ENCODE assay signal across 8 cellular contexts in the genomic region with DNA sequence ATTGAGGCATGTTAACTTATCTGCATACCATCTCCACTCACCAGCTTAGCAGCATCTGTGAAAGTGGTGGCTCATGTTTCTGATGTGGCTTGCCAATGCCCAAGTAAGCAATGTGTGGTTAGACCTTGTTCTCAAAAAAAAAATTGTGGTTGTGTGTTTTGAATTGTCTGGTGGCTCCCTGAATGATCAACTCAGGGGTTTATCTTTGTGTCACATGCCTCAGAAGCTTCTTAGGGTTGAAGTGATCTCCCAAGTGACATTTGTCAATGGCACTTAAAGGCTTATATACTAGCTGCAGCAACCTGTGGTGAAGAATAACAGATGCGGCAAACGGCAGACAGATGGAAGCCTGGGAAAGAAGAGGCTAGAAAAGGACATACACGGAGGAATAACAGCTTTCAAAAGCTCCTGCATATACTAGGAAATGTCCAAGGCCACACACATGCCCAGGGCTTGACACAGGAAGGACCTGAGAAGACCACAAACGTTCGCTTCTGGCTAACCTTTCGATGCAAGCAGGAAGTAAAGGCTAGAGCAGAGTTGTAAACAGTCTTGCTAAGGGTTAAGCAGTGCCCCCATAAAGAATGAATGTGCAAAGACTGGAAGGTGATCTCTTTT. TPM values are rescaled to one million over a fixed set of nuclear protein-coding genes. Genes with fewer than 3 reads are reported as not detected.
DNase-seq lines count a peak whose midpoint lies in the region; ATAC-seq, FAIRE-seq and TF ChIP-seq lines count a peak whose summit lies in the region.

No MANE protein-coding gene starts in this region.

- no peaks in the 10 kb centered on the region for H4K20me1 ChIP-seq in BLaER1 treated with 17β-estradiol and CSF1 and Interleukin-3, amounts not matched to agents 10 nM and 100 nM

- no peak for TF ChIP-seq CTCF in omental fat pad (IDR thresholded peaks at IDR 0.05)

- H3K4me2 ChIP-seq in BLaER1 treated with 17β-estradiol and CSF1 and Interleukin-3, amounts not matched to agents 10 nM and 100 nM = peak overlapping the region; percentile 48 to 77 (median 74)

- peak overlapping the region in 2 of 11 experiments; percentile 12 to 25; a peak in 2 of 22 replicates for H3K27ac ChIP-seq in BLaER1 treated with 17β-estradiol and CSF1 and Interleukin-3, amounts not matched to agents 10 nM and 100 nM

- 0 out of 22 replicates have a peak overlapping the region, but pooled peaks of 1 of the 11 experiments have one; percentile 9 for H3K9ac ChIP-seq in BLaER1 treated with 17β-estradiol and CSF1 and Interleukin-3, amounts not matched to agents 10 nM and 100 nM

- no peaks in the 10 kb centered on the region for H3K36me3 ChIP-seq in BLaER1 treated with 17β-estradiol and CSF1 and Interleukin-3, amounts not matched to agents 10 nM and 100 nM

- H3K27me3 Mint-ChIP-seq in effector memory CD8-positive, alpha-beta T cell = peaks cover 59 to 77% of the 10 kb centered on the region in 2 donors

- H3K36me3 Mint-ChIP-seq in effector memory CD8-positive, alpha-beta T cell (ENCODE audit: insufficient read depth) = peaks cover 11% of the 10 kb centered on the region

- peaks cover 26 to 34% of the 10 kb centered on the region in 2 donors for H3K4me1 Mint-ChIP-seq in effector memory CD8-positive, alpha-beta T cell (ENCODE audit: low read depth in 2 of 2)

- DNase-seq in T-helper 9 cell (peak; percentile 29), HCEC 1CT (no peak), RCC 7860 (ENCODE audit: low spot score) (no peak), omental fat pad (ENCODE audit: low spot score) (no peak)
- DNase-seq in effector memory CD8-positive, alpha-beta T cell = peak; percentile 54 to 62 (median 58)

- peak overlapping the region in 3 of 10 experiments; percentile 13 to 21 (median 20); a peak in 3 of 20 replicates for H3K4me3 ChIP-seq in BLaER1 treated with 17β-estradiol and CSF1 and Interleukin-3, amounts not matched to agents 10 nM and 100 nM

- H3K9me3 ChIP-seq in BLaER1 treated with 17β-estradiol and CSF1 and Interleukin-3, amounts not matched to agents 10 nM and 100 nM (replicated peaks in 1 of 11) = peaks cover 18 to 44% (median 41%) of the 10 kb centered on the region in 11 experiments; a peak in 21 of 22 replicates

- peaks cover 0 to 15% (median 0%) of the 10 kb centered on the region in 11 experiments; a peak in 1 of 22 replicates for H3K27me3 ChIP-seq in BLaER1 treated with 17β-estradiol and CSF1 and Interleukin-3, amounts not matched to agents 10 nM and 100 nM

- ATAC-seq in GM19395 (IDR thresholded peaks at IDR 0.05; ENCODE audit: unreplicated experiment) (peak; percentile 94), HG03442 (IDR thresholded peaks at IDR 0.05; ENCODE audit: unreplicated experiment) (peak; percentile 94), omental fat pad (ENCODE audit: low FRiP score) (no peak)
- ATAC-seq in effector memory CD8-positive, alpha-beta T cell (replicated peaks) = peak; percentile 92

- H3K4me1 ChIP-seq in BLaER1 treated with 17β-estradiol and CSF1 and Interleukin-3, amounts not matched to agents 10 nM and 100 nM = peaks cover 11 to 67% (median 45%) of the 10 kb centered on the region in 10 experiments

- FAIRE-seq in RCC 7860 (lab: Jason Lieb, UNC) = no peak

- peak overlapping the region; percentile 61 to 64 for H3K4me3 Mint-ChIP-seq in effector memory CD8-positive, alpha-beta T cell

- peaks cover 2 to 7% of the 10 kb centered on the region in 2 donors for H3K9me3 Mint-ChIP-seq in effector memory CD8-positive, alpha-beta T cell

- H3K27ac Mint-ChIP-seq in effector memory CD8-positive, alpha-beta T cell = peak overlapping the region; percentile 76 to 88

RNA-seq across cellular contexts. Expression of a gene that starts 42.2 kb away (rescaled TPM):
- total RNA-seq in omental fat pad = 1 to 10 TPM; 2.9 to 9.5 (median 6.0) TPM

Comparison
In these comparisons a context has a peak if more than half of its experiments do, and no peak if none do; other contexts are left out.
1. DNase-seq: peak in T-helper 9 cell (single experiment) and effector memory CD8-positive, alpha-beta T cell (3 of 3); none in HCEC 1CT (single experiment), RCC 7860 (single experiment) and omental fat pad (single experiment).